In the genomic region with DNA sequence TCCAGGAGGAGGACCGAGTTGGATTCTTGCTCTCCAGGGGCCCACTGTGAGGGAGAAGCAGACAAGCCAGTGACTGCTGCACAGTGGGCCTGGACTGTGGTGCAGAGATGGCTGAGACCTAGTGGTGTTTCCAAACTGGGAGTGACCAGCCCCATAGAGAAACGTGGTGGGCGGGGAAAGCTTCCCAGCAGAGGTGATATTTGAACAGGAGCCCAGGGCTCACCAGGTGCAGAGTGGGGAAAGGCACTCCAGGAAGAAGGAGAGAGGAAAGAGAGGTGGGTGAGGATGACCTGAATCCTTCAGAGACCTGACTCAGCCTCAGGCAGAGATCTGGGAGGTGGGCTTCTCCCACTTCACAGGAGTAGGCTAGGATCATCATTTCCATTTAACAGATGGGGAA, we compare ENCODE assay signal across 26 cellular contexts. TPM values are rescaled to one million over a fixed set of nuclear protein-coding genes. Genes with fewer than 3 reads are reported as not detected.
A peak's percentile ranks its signal among the peaks of the same experiment; 100 is the strongest.
DNase-seq lines count a peak whose midpoint lies in the region; TF ChIP-seq lines count a peak whose summit lies in the region.
"Had no signal": no experiment of that assay in that cellular context is flagged by ENCODE, and none has a peak within 500 bp of the region (broad histone marks: within the 10 kb centered on the region; RNA-seq: fewer than 3 reads in every experiment).

No MANE protein-coding gene starts in this region.

- DNase-seq in NCI-H1092 treated with DMSO at 0.1 percent for 48 hours (lab: John Stamatoyannopoulos, UW) (peak; percentile 15), NCI-H1092 (lab: John Stamatoyannopoulos, UW) (no peak), DMS53 treated with DMSO at 0.1 percent for 48 hours (lab: John Stamatoyannopoulos, UW; ENCODE audit: unreplicated experiment) (peak; percentile 2), NCI-H345 treated with DMSO at 0.1 percent for 48 hours (lab: John Stamatoyannopoulos, UW; ENCODE audit: unreplicated experiment) (peak; percentile 2), glutamatergic neuron (no peak), NCI-H226 (no peak), UCSD-AML1 (lab: John Stamatoyannopoulos, UW; ENCODE audit: unreplicated experiment) (no peak), GM13977 (ENCODE audit: low spot score) (no peak)
- DNase-seq: activated CD4-positive, alpha-beta T cell treated with anti-CD3 and anti-CD28 coated beads for 4 hours; activated CD8-positive, alpha-beta T cell treated with anti-CD3 and anti-CD28 coated beads, Interleukin-2, amount 10 ng/mL, durations not matched to agents 7 days and 5 days; activated naive CD4-positive, alpha-beta T cell treated with anti-CD3 and anti-CD28 coated beads for 36 hours; Calu3; erythroblast; H9; islet precursor cell; left ventricle myocardium inferior; mesendoderm; MM.1S; NCI-H2227 treated with DMSO at 0.1 percent for 48 hours; upper lobe of right lung had no signal

- H3K4me3 Mint-ChIP-seq in glutamatergic neuron (ENCODE audit: unreplicated experiment): no peak overlapping the region
- H3K4me3 Mint-ChIP-seq: activated CD8-positive, alpha-beta T cell treated with anti-CD3 and anti-CD28 coated beads, Interleukin-2, amount 10 ng/mL, durations not matched to agents 7 days and 5 days; activated naive CD4-positive, alpha-beta T cell treated with anti-CD3 and anti-CD28 coated beads for 36 hours; CD14-positive monocyte; central memory CD8-positive, alpha-beta T cell; dendritic cell treated with granulocyte-macrophage colony-stimulating factor and Interleukin-4, amounts not matched to agents 40 ng/mL and 50 ng/mL, for 4 days; H9; neural crest cell; stimulated activated memory B cell treated with anti-CD40 and anti-IgM and Interleukin-4, amounts not matched to agents 10 μg/mL and 1 μg/mL and 100 μg/mL, for 72 hours had no signal

- TF ChIP-seq CTCF in glutamatergic neuron (IDR thresholded peaks at IDR 0.05; ENCODE audit: partially characterized antibody, unreplicated experiment) (no peak), GM13977 (IDR thresholded peaks at IDR 0.05; ENCODE audit: extremely low read depth, insufficient read depth, missing control alignments) (no peak)

- peaks cover 7% of the 10 kb centered on the region for H3K9me3 Mint-ChIP-seq in glutamatergic neuron (ENCODE audit: unreplicated experiment)
- H3K9me3 Mint-ChIP-seq: activated naive CD4-positive, alpha-beta T cell treated with anti-CD3 and anti-CD28 coated beads for 36 hours; central memory CD8-positive, alpha-beta T cell; dendritic cell treated with granulocyte-macrophage colony-stimulating factor and Interleukin-4, amounts not matched to agents 40 ng/mL and 50 ng/mL, for 4 days; neural crest cell; stimulated activated memory B cell treated with anti-CD40 and anti-IgM and Interleukin-4, amounts not matched to agents 10 μg/mL and 1 μg/mL and 100 μg/mL, for 72 hours had no signal

- H3K27ac Mint-ChIP-seq in glutamatergic neuron (ENCODE audit: unreplicated experiment): peak overlapping the region; percentile 59
- H3K27ac Mint-ChIP-seq: activated CD8-positive, alpha-beta T cell treated with anti-CD3 and anti-CD28 coated beads, Interleukin-2, amount 10 ng/mL, durations not matched to agents 7 days and 5 days; activated naive CD4-positive, alpha-beta T cell treated with anti-CD3 and anti-CD28 coated beads for 36 hours; dendritic cell treated with granulocyte-macrophage colony-stimulating factor and Interleukin-4, amounts not matched to agents 40 ng/mL and 50 ng/mL, for 4 days; H9; stimulated activated memory B cell treated with anti-CD40 and anti-IgM and Interleukin-4, amounts not matched to agents 10 μg/mL and 1 μg/mL and 100 μg/mL, for 72 hours had no signal

- peaks cover 4% of the 10 kb centered on the region for H3K4me1 Mint-ChIP-seq in glutamatergic neuron (ENCODE audit: low read depth, unreplicated experiment)
- H3K4me1 Mint-ChIP-seq: central memory CD8-positive, alpha-beta T cell; neural crest cell; stimulated activated memory B cell treated with anti-CD40 and anti-IgM and Interleukin-4, amounts not matched to agents 10 μg/mL and 1 μg/mL and 100 μg/mL, for 72 hours had no signal

- no peaks in the 10 kb centered on the region for H3K36me3 Mint-ChIP-seq in glutamatergic neuron (ENCODE audit: unreplicated experiment)
- H3K36me3 Mint-ChIP-seq: CD14-positive monocyte had no signal

- in situ Hi-C loops in GM13977 (cut with MboI; ENCODE audit: low pct_unique_long_range_greater_than_20kb, low sequenced_read_pairs, unreplicated experiment): no loop called here

- peaks cover 17% of the 10 kb centered on the region for H3K27me3 Mint-ChIP-seq in glutamatergic neuron (ENCODE audit: unreplicated experiment)

RNA-seq across cellular contexts. Expression of a gene that starts 52.1 kb away (rescaled TPM):
- total RNA-seq in glutamatergic neuron (ENCODE audit: unreplicated experiment): 0.20 TPM
- total RNA-seq: activated naive CD4-positive, alpha-beta T cell treated with anti-CD3 and anti-CD28 coated beads for 36 hours; GM12878; neural crest cell had no signal

Comparison
In these comparisons a context has a peak if more than half of its experiments do, and no peak if none do; other contexts are left out.
1. DNase-seq: peak in NCI-H1092 treated with DMSO at 0.1 percent for 48 hours (single experiment), DMS53 treated with DMSO at 0.1 percent for 48 hours (single experiment) and NCI-H345 treated with DMSO at 0.1 percent for 48 hours (single experiment); none in NCI-H1092 (single experiment), glutamatergic neuron (single experiment), NCI-H226 (single experiment), UCSD-AML1 (single experiment) and GM13977 (single experiment).